Comparison of ENCODE assay signal across 26 cellular contexts in genomic region chr22:39958009-39958711, GRCh38. TPM values are rescaled to one million over a fixed set of nuclear protein-coding genes. Genes with fewer than 3 reads are reported as not detected.
A peak's percentile ranks its signal among the peaks of the same experiment; 100 is the strongest.
DNase-seq lines count a peak whose midpoint lies in the region; ATAC-seq, FAIRE-seq and TF ChIP-seq lines count a peak whose summit lies in the region.
"Had no signal": no experiment of that assay in that cellular context is flagged by ENCODE, and none has a peak within 500 bp of the region (broad histone marks: within the 10 kb centered on the region; RNA-seq: fewer than 3 reads in every experiment).

No MANE protein-coding gene starts in this region.

- 0 out of 2 replicates have a peak, but pooled peaks cover 2% of the 10 kb centered on the region for H3K79me2 ChIP-seq in GM12878 (ENCODE audit: control insufficient read depth, insufficient read depth, low read length)

- intact Hi-C loops in GM12878 (cut with micrococcal nuclease; ENCODE audit: unreplicated experiment), result no loop called here

- TF ChIP-seq EP300 in GM12878 (IDR thresholded peaks at IDR 0.05; ENCODE audit: borderline replicate concordance in 1 of 2, control insufficient read depth in 1 of 2, low read depth in 2 of 2, low read length in 2 of 2), result no peak

- CTCF ChIA-PET in GM12878 (lab: Yijun Ruan, JAX), result interaction anchor here (2.4 kb wide), 1 partner anchor 25 kb away, joined by 11 read pairs; no protein-coding TSS in a partner anchor

- no peaks in the 10 kb centered on the region for H3K9me3 ChIP-seq in KOPT-K1 (ENCODE audit: insufficient read depth, low read length, poor library complexity, severe bottlenecking)
- peaks cover 2% of the 10 kb centered on the region; the same call in 2 of the 3 replicates for H3K9me3 ChIP-seq in GM12878 (replicated peaks; ENCODE audit: control insufficient read depth, insufficient read depth, low read length)
- H3K9me3 ChIP-seq: ascending aorta had no signal

- TF ChIP-seq RAD21 in GM12878 (IDR thresholded peaks at IDR 0.05; ENCODE audit: insufficient read depth, low read depth, low read length), result no peak

- H3K27ac Mint-ChIP-seq in activated naive CD8-positive, alpha-beta T cell, result peak overlapping the region; percentile 96
- H3K27ac Mint-ChIP-seq in activated naive CD8-positive, alpha-beta T cell treated with anti-CD3 and anti-CD28 coated beads, Interleukin-2, amount 50 U/mL, for 24 hours, result no peak overlapping the region
- H3K27ac Mint-ChIP-seq in stimulated activated naive B cell treated with anti-CD40 and anti-IgM and Interleukin-4, amounts not matched to agents 10 μg/mL and 1 μg/mL and 100 μg/mL, for 72 hours, result no peak overlapping the region
- H3K27ac Mint-ChIP-seq: mesothelial cell of epicardium, type B pancreatic cell had no signal

- RAD21 ChIA-PET in GM12878 (lab: Charles Lee; ENCODE audit: unreplicated experiment), result interaction anchor here (1.6 to 1.7 kb wide), 2 partner anchors 12 to 59 kb away, joined by 5 to 13 read pairs; no protein-coding TSS in a partner anchor

- no peaks in the 10 kb centered on the region for H3K9me3 Mint-ChIP-seq in activated naive CD8-positive, alpha-beta T cell (ENCODE audit: low read depth)
- no peaks in the 10 kb centered on the region for H3K9me3 Mint-ChIP-seq in activated naive CD8-positive, alpha-beta T cell treated with anti-CD3 and anti-CD28 coated beads, Interleukin-2, amount 50 U/mL, for 24 hours
- no peaks in the 10 kb centered on the region for H3K9me3 Mint-ChIP-seq in stimulated activated naive B cell treated with anti-CD40 and anti-IgM and Interleukin-4, amounts not matched to agents 10 μg/mL and 1 μg/mL and 100 μg/mL, for 72 hours
- H3K9me3 Mint-ChIP-seq: mesothelial cell of epicardium, neural crest cell, type B pancreatic cell had no signal

- no peak for TF ChIP-seq CTCF in GM12878 (IDR thresholded peaks at IDR 0.05 in 2 of 3, conservative IDR thresholded peaks at IDR 0.05 in 1 of 3; ENCODE audit: control insufficient read depth in 2 of 3, extremely low read depth in 1 of 3, insufficient read depth in 1 of 3, low read depth in 3 of 3, low read length in 3 of 3)

- H3K4me3 ChIP-seq in GM12878, result no peak overlapping the region
- H3K4me3 ChIP-seq: ascending aorta had no signal

- in situ Hi-C loops in GM12878 (cut with MboI), result no loop called here

- DNase-seq in activated naive CD8-positive, alpha-beta T cell treated with anti-CD3 and anti-CD28 coated beads, Interleukin-2, amount 50 U/mL, for 24 hours, result no peak
- DNase-seq in GM12878 (ENCODE audit: low read depth, low spot score), result no peak
- no peak for DNase-seq in stimulated activated naive B cell treated with anti-CD40 and anti-IgM and Interleukin-4, amounts not matched to agents 10 μg/mL and 1 μg/mL and 100 μg/mL, for 72 hours
- no peak for DNase-seq in hippocampal formation (lab: John Stamatoyannopoulos, UW)
- DNase-seq in superior temporal gyrus (ENCODE audit: extremely low spot score), result no peak
- DNase-seq: central memory CD4-positive, alpha-beta T cell; dermis blood vessel endothelial cell; GOT3; islet precursor cell; Karpas-422; NCI-H1048; NCI-H1694 treated with DMSO at 0.1 percent for 48 hours; NCI-H2171; NCI-H524; posterior cingulate gyrus had no signal

- H3K27me3 ChIP-seq in GM12878 (replicated peaks in 1 of 2; ENCODE audit: control insufficient read depth in 2 of 2, insufficient read depth in 2 of 2, low read length in 1 of 2), result no peaks in the 10 kb centered on the region
- H3K27me3 ChIP-seq: ascending aorta had no signal

- H3K27ac ChIP-seq in KOPT-K1 (ENCODE audit: low read depth, low read length, poor library complexity, severe bottlenecking) (peak overlapping the region; percentile 99), GM12878 (ENCODE audit: control insufficient read depth, insufficient read depth) (no peak overlapping the region)
- H3K27ac ChIP-seq: ascending aorta had no signal

- no peak overlapping the region for H3K9ac ChIP-seq in GM12878 (ENCODE audit: control insufficient read depth, insufficient read depth, low read length)

- H3K4me3 Mint-ChIP-seq in activated naive CD8-positive, alpha-beta T cell, result peak overlapping the region; percentile 43
- H3K4me3 Mint-ChIP-seq in activated naive CD8-positive, alpha-beta T cell treated with anti-CD3 and anti-CD28 coated beads, Interleukin-2, amount 50 U/mL, for 24 hours, result no peak overlapping the region
- peak overlapping the region; percentile 51 to 59 for H3K4me3 Mint-ChIP-seq in stimulated activated naive B cell treated with anti-CD40 and anti-IgM and Interleukin-4, amounts not matched to agents 10 μg/mL and 1 μg/mL and 100 μg/mL, for 72 hours
- H3K4me3 Mint-ChIP-seq: mesothelial cell of epicardium, neural crest cell, type B pancreatic cell had no signal

- BruUV-seq in GM12878 (replicated peaks; lab: Mats Ljungman, UMichigan), result no TSS peak

- POLR2A ChIA-PET in GM12878 (lab: Charles Lee), result no interaction called here

- peaks cover 100% of the 10 kb centered on the region for H3K36me3 ChIP-seq in KOPT-K1 (ENCODE audit: insufficient read depth, low read length)
- H3K36me3 ChIP-seq in GM12878 (ENCODE audit: control insufficient read depth in 2 of 2, insufficient read depth in 2 of 2, low read length in 1 of 2), result peaks cover 27 to 43% of the 10 kb centered on the region in 2 experiments; a peak in 3 of 4 replicates
- H3K36me3 ChIP-seq: ascending aorta had no signal

- no peak overlapping the region for H2AFZ ChIP-seq in GM12878 (ENCODE audit: control insufficient read depth, low read depth, low read length)

- peaks cover 7% of the 10 kb centered on the region; the same call in 1 of the 2 replicates for H4K20me1 ChIP-seq in GM12878 (ENCODE audit: control insufficient read depth, insufficient read depth)

- no peak for ATAC-seq in activated naive CD8-positive, alpha-beta T cell treated with anti-CD3 and anti-CD28 coated beads, Interleukin-2, amount 50 U/mL, for 24 hours
- ATAC-seq in GM12878 (no peak), GM19467 (IDR thresholded peaks at IDR 0.05; ENCODE audit: unreplicated experiment) (no peak)
- ATAC-seq in stimulated activated naive B cell treated with anti-CD40 and anti-IgM and Interleukin-4, amounts not matched to agents 10 μg/mL and 1 μg/mL and 100 μg/mL, for 72 hours (replicated peaks), result no peak

- FAIRE-seq in GM12878 (lab: Jason Lieb, UNC), result no peak
- FAIRE-seq: G401.6, HTR-8/SVneo, TTC549 had no signal

- H3K4me1 Mint-ChIP-seq in activated naive CD8-positive, alpha-beta T cell (ENCODE audit: low read depth), result peaks cover 91% of the 10 kb centered on the region
- H3K4me1 Mint-ChIP-seq in activated naive CD8-positive, alpha-beta T cell treated with anti-CD3 and anti-CD28 coated beads, Interleukin-2, amount 50 U/mL, for 24 hours, result peaks cover 89% of the 10 kb centered on the region
- H3K4me1 Mint-ChIP-seq in stimulated activated naive B cell treated with anti-CD40 and anti-IgM and Interleukin-4, amounts not matched to agents 10 μg/mL and 1 μg/mL and 100 μg/mL, for 72 hours, result peaks cover 55 to 79% of the 10 kb centered on the region in 2 donors

- SMC1A ChIA-PET in GM12878 (lab: Charles Lee; ENCODE audit: uncharacterized antibody, unreplicated experiment), result interaction anchor here (2.7 kb wide), 1 partner anchor 49 kb away, joined by 16 read pairs; no protein-coding TSS in a partner anchor

- peaks cover 54% of the 10 kb centered on the region for H3K4me1 ChIP-seq in GM12878 (ENCODE audit: control insufficient read depth, insufficient read depth, low read length)
- H3K4me1 ChIP-seq: ascending aorta had no signal

- no peak for TF ChIP-seq POLR2A in GM12878 (IDR thresholded peaks at IDR 0.05; ENCODE audit: low read depth, low read length)

- no peak overlapping the region for H3K4me2 ChIP-seq in GM12878 (ENCODE audit: control insufficient read depth, insufficient read depth)

- peaks cover 31% of the 10 kb centered on the region for H3K36me3 Mint-ChIP-seq in activated naive CD8-positive, alpha-beta T cell
- peaks cover 71% of the 10 kb centered on the region for H3K36me3 Mint-ChIP-seq in activated naive CD8-positive, alpha-beta T cell treated with anti-CD3 and anti-CD28 coated beads, Interleukin-2, amount 50 U/mL, for 24 hours (ENCODE audit: low read depth)
- peaks cover 6 to 28% of the 10 kb centered on the region in 2 donors for H3K36me3 Mint-ChIP-seq in stimulated activated naive B cell treated with anti-CD40 and anti-IgM and Interleukin-4, amounts not matched to agents 10 μg/mL and 1 μg/mL and 100 μg/mL, for 72 hours
- H3K36me3 Mint-ChIP-seq: mesothelial cell of epicardium, type B pancreatic cell had no signal

- no peaks in the 10 kb centered on the region for H3K27me3 Mint-ChIP-seq in activated naive CD8-positive, alpha-beta T cell
- no peaks in the 10 kb centered on the region for H3K27me3 Mint-ChIP-seq in activated naive CD8-positive, alpha-beta T cell treated with anti-CD3 and anti-CD28 coated beads, Interleukin-2, amount 50 U/mL, for 24 hours
- H3K27me3 Mint-ChIP-seq in stimulated activated naive B cell treated with anti-CD40 and anti-IgM and Interleukin-4, amounts not matched to agents 10 μg/mL and 1 μg/mL and 100 μg/mL, for 72 hours, result peaks cover 2 to 7% of the 10 kb centered on the region in 2 donors

- 83% methylated on average over 8 of the region's 8 CpGs for WGBS in GM12878 (ENCODE audit: insufficient coverage, insufficient replicate concordance, low lambda C conversion rate, missing lambda C conversion rate)

RNA-seq across cellular contexts. Expression of gene TMA7B, which starts 2.0 kb away (rescaled TPM):
- 59.4 and 63.4 TPM in 2 replicates for total RNA-seq in GM12878 (2013; cell fraction: nucleolus; rRNA removed)
- total RNA-seq in GM12878 (2014; rRNA removed) (1.5 and 2.1 TPM in 2 replicates), GM12878 (2014; rRNA removed; fragmentation: Illumina TruSeq; extraction: Trizol) (2.6 and 2.7 TPM in 2 replicates), GM12878 (2021) (1.6 and 2.2 TPM in 2 replicates)
- polyA plus RNA-seq in GM12878 (2011; ENCODE audit: low read depth), result 0.21 TPM
- polyA plus RNA-seq in GM12878 (2011; rRNA removed) (2.9 and 3.7 TPM in 2 replicates), GM12878 (2014; fragmentation: Illumina TruSeq; extraction: Trizol) (0.14 and 0.87 TPM in 2 replicates), GM12878 (2014; fragmentation: Nextera tagmentation; extraction: Ambion mirVana) (1 to 10 TPM in 1 of 2 experiments, under 1 TPM in 1; 0.33 to 1.6 TPM), GM12878 (2014; rRNA removed) (1.3 TPM in 2 replicates), GM12878 (2016; fragmentation: Nextera tagmentation; extraction: Ambion mirVana) (1 to 10 TPM; 1.6 to 2.0 TPM)
- 0.75 and 0.79 TPM in 2 replicates for polyA plus RNA-seq in GM12878 (2011; cell fraction: cytosol; rRNA removed)
- polyA plus RNA-seq in GM12878 (2011; cell fraction: nucleus; rRNA removed), result 3.0 and 3.5 TPM in 2 replicates
- polyA plus RNA-seq in GM12878 (2012), result 0.31 and 0.35 TPM in 2 replicates
- polyA minus RNA-seq in GM12878 (2011; rRNA and poly(A)+ RNA removed), result 3.3 and 3.4 TPM in 2 replicates
- not detected in 2 replicates for polyA minus RNA-seq in GM12878 (2011; cell fraction: cytosol; rRNA and poly(A)+ RNA removed)
- 2.7 and 4.8 TPM in 2 replicates for polyA minus RNA-seq in GM12878 (2011; cell fraction: nucleus; rRNA and poly(A)+ RNA removed)
- total RNA-seq: ascending aorta, dermis blood vessel endothelial cell, mesothelial cell of epicardium, neural crest cell had no signal
- polyA plus RNA-seq: liver had no signal

RNA-seq across cellular contexts. Expression of gene FAM83F, which starts 36.6 kb away (rescaled TPM):
- total RNA-seq in GM12878 (2013; cell fraction: nucleolus; rRNA removed), result 0.04 and 0.49 TPM in 2 replicates
- total RNA-seq in GM12878 (2014; rRNA removed) (not detected in 2 replicates), GM12878 (2014; rRNA removed; fragmentation: Illumina TruSeq; extraction: Trizol) (not detected in 2 replicates), GM12878 (2021) (0.03 and 0.05 TPM in 2 replicates)
- polyA plus RNA-seq in GM12878 (2011; ENCODE audit: low read depth), result not detected
- polyA plus RNA-seq in GM12878 (2011; rRNA removed) (0.01 TPM in 1 of 2 replicates, not detected in the other), GM12878 (2014; fragmentation: Illumina TruSeq; extraction: Trizol) (0.01 TPM in 1 of 2 replicates, not detected in the other), GM12878 (2014; fragmentation: Nextera tagmentation; extraction: Ambion mirVana) (not detected), GM12878 (2014; rRNA removed) (0.01 TPM in 1 of 2 replicates, not detected in the other), GM12878 (2016; fragmentation: Nextera tagmentation; extraction: Ambion mirVana) (not detected)
- under 0.01 TPM in 2 replicates for polyA plus RNA-seq in GM12878 (2011; cell fraction: cytosol; rRNA removed)
- polyA plus RNA-seq in GM12878 (2011; cell fraction: nucleus; rRNA removed), result 0.06 TPM in 2 replicates
- 0.03 TPM in 1 of 2 replicates, not detected in the other for polyA plus RNA-seq in GM12878 (2012)
- polyA minus RNA-seq in GM12878 (2011; rRNA and poly(A)+ RNA removed), result 0.21 TPM in 1 of 2 replicates, not detected in the other
- polyA minus RNA-seq in GM12878 (2011; cell fraction: cytosol; rRNA and poly(A)+ RNA removed), result not detected in 2 replicates
- polyA minus RNA-seq in GM12878 (2011; cell fraction: nucleus; rRNA and poly(A)+ RNA removed), result not detected in 2 replicates
- total RNA-seq: ascending aorta had no signal

RNA-seq across cellular contexts. Expression of gene GRAP2, which starts 57.3 kb away (rescaled TPM):
- total RNA-seq in GM12878 (2013; cell fraction: nucleolus; rRNA removed), result 205 and 218 TPM in 2 replicates
- total RNA-seq in GM12878 (2014; rRNA removed) (61.0 and 68.1 TPM in 2 replicates), GM12878 (2014; rRNA removed; fragmentation: Illumina TruSeq; extraction: Trizol) (30.2 and 31.6 TPM in 2 replicates), GM12878 (2021) (68.8 and 77.8 TPM in 2 replicates)
- 9.7 TPM for polyA plus RNA-seq in GM12878 (2011; ENCODE audit: low read depth)
- polyA plus RNA-seq in GM12878 (2011; rRNA removed) (59.1 and 79.1 TPM in 2 replicates), GM12878 (2014; fragmentation: Illumina TruSeq; extraction: Trizol) (30.1 and 37.5 TPM in 2 replicates), GM12878 (2014; fragmentation: Nextera tagmentation; extraction: Ambion mirVana) (1 to 10 TPM; 3.3 to 5.4 TPM), GM12878 (2014; rRNA removed) (63.7 and 65.8 TPM in 2 replicates), GM12878 (2016; fragmentation: Nextera tagmentation; extraction: Ambion mirVana) (10 to 100 TPM; 59.0 to 60.2 TPM)
- 101 and 123 TPM in 2 replicates for polyA plus RNA-seq in GM12878 (2011; cell fraction: cytosol; rRNA removed)
- 141 and 178 TPM in 2 replicates for polyA plus RNA-seq in GM12878 (2011; cell fraction: nucleus; rRNA removed)
- polyA plus RNA-seq in GM12878 (2012), result 22.0 and 26.1 TPM in 2 replicates
- 62.8 and 82.6 TPM in 2 replicates for polyA minus RNA-seq in GM12878 (2011; rRNA and poly(A)+ RNA removed)
- 25.3 and 35.1 TPM in 2 replicates for polyA minus RNA-seq in GM12878 (2011; cell fraction: cytosol; rRNA and poly(A)+ RNA removed)
- polyA minus RNA-seq in GM12878 (2011; cell fraction: nucleus; rRNA and poly(A)+ RNA removed), result 39.8 and 66.1 TPM in 2 replicates
- total RNA-seq: ascending aorta, dermis blood vessel endothelial cell, mesothelial cell of epicardium had no signal
